ENCODE assay signal across 26 cellular contexts in the genomic region with DNA sequence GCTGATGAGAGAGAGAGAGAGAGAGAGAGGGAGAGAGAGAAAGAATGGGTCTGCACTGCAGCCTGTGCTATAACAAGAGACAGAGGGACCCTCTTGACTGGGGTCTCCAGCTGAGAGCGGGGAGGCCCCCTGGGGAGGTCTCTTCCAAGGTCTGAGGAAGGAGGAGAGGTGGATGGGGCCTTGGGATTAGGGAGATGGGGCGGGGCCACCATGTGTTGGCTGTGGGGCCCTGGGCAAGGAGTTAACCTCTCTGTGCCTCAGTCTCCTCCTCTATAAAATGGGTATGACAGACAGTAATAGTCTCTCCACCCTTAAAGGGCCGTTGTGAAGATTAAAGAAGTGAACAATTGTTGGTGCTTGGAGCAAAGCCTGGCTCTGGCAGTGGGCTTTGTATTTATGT.
DNase-seq lines count a peak whose midpoint lies in the region; TF ChIP-seq lines count a peak whose summit lies in the region.
"Had no signal": no experiment of that assay in that cellular context is flagged by ENCODE, and none has a peak within 500 bp of the region (broad histone marks: within the 10 kb centered on the region; RNA-seq: fewer than 3 reads in every experiment).

No MANE protein-coding gene starts in this region.

- H3K4me3 ChIP-seq in WERI-Rb-1 (ENCODE audit: low read depth, low read length) (no peak overlapping the region), suprapubic skin (no peak overlapping the region)
- H3K4me3 ChIP-seq: A549, GM23338, MG63, vagina had no signal

- TF ChIP-seq CTCF in WERI-Rb-1 (IDR thresholded peaks at IDR 0.05; ENCODE audit: low read depth, low read length) (no peak), suprapubic skin (IDR thresholded peaks at IDR 0.05) (no peak)

- peaks cover 19% of the 10 kb centered on the region for H3K4me1 ChIP-seq in suprapubic skin

- peak; percentile 33 for DNase-seq in activated effector memory CD4-positive, alpha-beta T cell treated with anti-CD3 and anti-CD28 coated beads, Interleukin-2, amount 50 U/mL, for 16 hours
- DNase-seq in activated effector memory CD4-positive, alpha-beta T cell treated with Interleukin-2 at 50 U/mL for 16 hours, result no peak
- DNase-seq in WERI-Rb-1, result peak; percentile 6
- peak; percentile 64 for DNase-seq in mesenteric fat pad (ENCODE audit: low spot score)
- DNase-seq in suprapubic skin (ENCODE audit: low spot score in 2 of 2), result peak; percentile 29 to 47
- no peak for DNase-seq in G401 (ENCODE audit: low spot score)
- DNase-seq in ACHN, result no peak
- no peak for DNase-seq in epidermal melanocyte (ENCODE audit: insufficient read length, low spot score)
- DNase-seq: activated CD4-positive, alpha-beta T cell treated with anti-CD3 and anti-CD28 coated beads for 1 hour; activated CD8-positive, alpha-beta T cell treated with anti-CD3 and anti-CD28 coated beads for 36 hours; CD4-positive, alpha-beta T cell; central memory CD4-positive, alpha-beta T cell; left ventricle myocardium superior; MG63; NCI-H1105 treated with DMSO at 0.1 percent for 48 hours; NCI-H2081 treated with DMSO at 0.1 percent for 48 hours; NCI-H226; NCI-H526 treated with DMSO at 0.1 percent for 48 hours; NK-92 treated with Interleukin-12 subunit alpha and Interleukin-12 subunit beta, amount 100 ng/mL, for 24 hours; SK-N-SH; stimulated activated naive CD4-positive, alpha-beta T cell treated with Interleukin-2 at 50 U/mL for 16 hours had no signal

- H3K27me3 ChIP-seq in WERI-Rb-1 (ENCODE audit: insufficient read depth, low read depth, severe bottlenecking) (no peaks in the 10 kb centered on the region), suprapubic skin (no peaks in the 10 kb centered on the region)
- H3K27me3 ChIP-seq: MG63, neutrophil, vagina had no signal

- no peak for TF ChIP-seq POLR2A in suprapubic skin (IDR thresholded peaks at IDR 0.05)

- 92% methylated on average over 3 of the region's 3 CpGs for WGBS in suprapubic skin

- in situ Hi-C loops in G401 (cut with HindIII; ENCODE audit: low sequenced_read_pairs) (no loop called here), ACHN (cut with HindIII; ENCODE audit: low pct_ligation_motif_present, low pct_unique_long_range_greater_than_20kb, low sequenced_read_pairs) (no loop called here)

- no peaks in the 10 kb centered on the region for H3K36me3 ChIP-seq in WERI-Rb-1
- H3K36me3 ChIP-seq in suprapubic skin, result no peaks in the 10 kb centered on the region
- H3K36me3 ChIP-seq: MG63, neutrophil, vagina had no signal

- H3K9me3 ChIP-seq in WERI-Rb-1 (ENCODE audit: severe bottlenecking), result peaks cover 10% of the 10 kb centered on the region
- no peaks in the 10 kb centered on the region for H3K9me3 ChIP-seq in suprapubic skin
- H3K9me3 ChIP-seq: A549, MG63, neutrophil, SK-N-SH, vagina had no signal

- H3K27ac ChIP-seq in WERI-Rb-1, result no peak overlapping the region
- no peak overlapping the region for H3K27ac ChIP-seq in suprapubic skin
- H3K27ac ChIP-seq: KMS-11, neutrophil had no signal

- no peak for TF ChIP-seq EP300 in suprapubic skin (IDR thresholded peaks at IDR 0.05)

Comparison
In these comparisons a context has a peak if more than half of its experiments do, and no peak if none do; other contexts are left out.
1. DNase-seq: peak in activated effector memory CD4-positive, alpha-beta T cell treated with anti-CD3 and anti-CD28 coated beads, Interleukin-2, amount 50 U/mL, for 16 hours (single experiment), WERI-Rb-1 (single experiment), mesenteric fat pad (single experiment) and suprapubic skin (2 of 2); none in activated effector memory CD4-positive, alpha-beta T cell treated with Interleukin-2 at 50 U/mL for 16 hours (single experiment), G401 (single experiment), ACHN (single experiment) and epidermal melanocyte (single experiment).